Comparison of ENCODE assay signal across 10 cellular contexts in genomic region chr17:77779711-77780539, GRCh38.
A peak's percentile ranks its signal among the peaks of the same experiment; 100 is the strongest.
DNase-seq lines count a peak whose midpoint lies in the region; ATAC-seq and TF ChIP-seq lines count a peak whose summit lies in the region.
"Had no signal": no experiment of that assay in that cellular context is flagged by ENCODE, and none has a peak within 500 bp of the region (broad histone marks: within the 10 kb centered on the region; RNA-seq: fewer than 3 reads in every experiment).

No MANE protein-coding gene starts in this region.

- H3K36me3 Mint-ChIP-seq in endodermal cell (ENCODE audit: low read depth), result peaks cover 2% of the 10 kb centered on the region
- H3K36me3 Mint-ChIP-seq: activated naive CD4-positive, alpha-beta T cell treated with anti-CD3 and anti-CD28 coated beads, Interleukin-2, amount 10 ng/mL, durations not matched to agents 7 days and 5 days had no signal

- DNase-seq in Daoy (ENCODE audit: low read depth) (peak; percentile 67), ascending aorta (ENCODE audit: low spot score in 2 of 2) (no peak), left cardiac atrium (peak; percentile 65), GOT3 (lab: John Stamatoyannopoulos, UW) (no peak), endodermal cell (no peak)
- DNase-seq in activated CD4-positive, alpha-beta T cell treated with anti-CD3 and anti-CD28 coated beads for 1 hour, result no peak
- DNase-seq: activated naive CD4-positive, alpha-beta T cell treated with anti-CD3 and anti-CD28 coated beads, Interleukin-2, amount 10 ng/mL, durations not matched to agents 7 days and 5 days; PC-3 had no signal

- H3K27ac ChIP-seq in ascending aorta, result peak overlapping the region; percentile 83 to 91
- H3K27ac ChIP-seq in rectal smooth muscle tissue (ENCODE audit: low read depth, low read length), result peak overlapping the region; percentile 77
- H3K27ac ChIP-seq in endodermal cell (ENCODE audit: low read depth, low read length), result no peak overlapping the region

- H3K9me3 Mint-ChIP-seq in endodermal cell, result peaks cover 3% of the 10 kb centered on the region
- H3K9me3 Mint-ChIP-seq: activated naive CD4-positive, alpha-beta T cell treated with anti-CD3 and anti-CD28 coated beads, Interleukin-2, amount 10 ng/mL, durations not matched to agents 7 days and 5 days had no signal

- H3K4me1 ChIP-seq in ascending aorta (peaks cover 16 to 30% of the 10 kb centered on the region in 2 donors), rectal smooth muscle tissue (ENCODE audit: control insufficient read depth, insufficient read depth, low read length) (peaks cover 5% of the 10 kb centered on the region), endodermal cell (ENCODE audit: control insufficient read depth, insufficient read depth, low read length) (no peaks in the 10 kb centered on the region)

- H3K9me3 ChIP-seq in ascending aorta (no peaks in the 10 kb centered on the region), endodermal cell (ENCODE audit: control insufficient read depth, low read length) (no peaks in the 10 kb centered on the region)

- H3K36me3 ChIP-seq in ascending aorta, result no peaks in the 10 kb centered on the region
- no peaks in the 10 kb centered on the region for H3K36me3 ChIP-seq in rectal smooth muscle tissue (ENCODE audit: control insufficient read depth, insufficient read depth, low read length)
- no peaks in the 10 kb centered on the region for H3K36me3 ChIP-seq in endodermal cell (ENCODE audit: control insufficient read depth, insufficient read depth, low read length)

- H3K9ac ChIP-seq in rectal smooth muscle tissue (ENCODE audit: low read length) (no peak overlapping the region), endodermal cell (ENCODE audit: extremely low read depth, low read length, poor library complexity, severe bottlenecking) (no peak overlapping the region)

- H3K27me3 ChIP-seq in ascending aorta, result no peaks in the 10 kb centered on the region
- no peaks in the 10 kb centered on the region for H3K27me3 ChIP-seq in rectal smooth muscle tissue (ENCODE audit: control insufficient read depth, insufficient read depth, low read length)
- H3K27me3 ChIP-seq in endodermal cell (ENCODE audit: control insufficient read depth, insufficient read depth, low read length, poor library complexity, severe bottlenecking), result peaks cover 16% of the 10 kb centered on the region

- WGBS in endodermal cell (ENCODE audit: insufficient coverage in 1 of 2, insufficient read length in 1 of 2), 2 experiments, result 86 to 89% methylated on average over 15 to 20 of the region's 22 CpGs

- TF ChIP-seq CTCF in ascending aorta (IDR thresholded peaks at IDR 0.05) (no peak), endodermal cell (conservative IDR thresholded peaks at IDR 0.05) (no peak)

- no peak overlapping the region for H3K4me3 Mint-ChIP-seq in endodermal cell
- H3K4me3 Mint-ChIP-seq: activated naive CD4-positive, alpha-beta T cell treated with anti-CD3 and anti-CD28 coated beads, Interleukin-2, amount 10 ng/mL, durations not matched to agents 7 days and 5 days had no signal

- peaks cover 71% of the 10 kb centered on the region for H3K27me3 Mint-ChIP-seq in endodermal cell (ENCODE audit: insufficient read depth)

- no peak overlapping the region for H3K27ac Mint-ChIP-seq in endodermal cell
- H3K27ac Mint-ChIP-seq: activated naive CD4-positive, alpha-beta T cell treated with anti-CD3 and anti-CD28 coated beads, Interleukin-2, amount 10 ng/mL, durations not matched to agents 7 days and 5 days had no signal

- peak; percentile 67 to 82 for ATAC-seq in left cardiac atrium
- ATAC-seq in activated CD4-positive, CD25-positive, alpha-beta regulatory T cell treated with anti-CD3 and anti-CD28 coated beads, Interleukin-2, amount 50 U/mL, for 24 hours, result no peak

- H3K4me3 ChIP-seq in ascending aorta, result peak overlapping the region in 1 of 2 donors; percentile 37
- no peak overlapping the region for H3K4me3 ChIP-seq in rectal smooth muscle tissue (ENCODE audit: low read length)
- H3K4me3 ChIP-seq in endodermal cell (ENCODE audit: low read length), result no peak overlapping the region

- H3K4me1 Mint-ChIP-seq in endodermal cell, result no peaks in the 10 kb centered on the region

- intact Hi-C loops in ascending aorta (cut with DNase I) (loop anchor here (1.0 to 5.0 kb wide), 6 partner anchors 16 to 177 kb away; partner anchors contain the start of gene TNRC6C), left cardiac atrium (cut with DNase I) (loop anchor here (10.0 kb wide), 3 partner anchors 55 to 235 kb away; no protein-coding TSS in a partner anchor)

Comparison
In these comparisons a context has a peak if more than half of its experiments do, and no peak if none do; other contexts are left out.
1. DNase-seq: peak in Daoy (single experiment) and left cardiac atrium (single experiment); none in ascending aorta (0 of 2), GOT3 (single experiment), endodermal cell (single experiment) and activated CD4-positive, alpha-beta T cell treated with anti-CD3 and anti-CD28 coated beads for 1 hour (single experiment).
2. ATAC-seq: peak in left cardiac atrium (2 of 2); none in activated CD4-positive, CD25-positive, alpha-beta regulatory T cell treated with anti-CD3 and anti-CD28 coated beads, Interleukin-2, amount 50 U/mL, for 24 hours (0 of 2).